10 cellular contexts compared by ENCODE assay signal in genomic region chr9:123742009-123742767, GRCh38.
DNase-seq lines count a peak whose midpoint lies in the region; ATAC-seq, FAIRE-seq and TF ChIP-seq lines count a peak whose summit lies in the region.
"Had no signal": no experiment of that assay in that cellular context is flagged by ENCODE, and none has a peak within 500 bp of the region (broad histone marks: within the 10 kb centered on the region; RNA-seq: fewer than 3 reads in every experiment).

No MANE protein-coding gene starts in this region.

- no peak for ATAC-seq in GM12878
- no peak for ATAC-seq in HG03354 (IDR thresholded peaks at IDR 0.05; ENCODE audit: poor library complexity, severe bottlenecking, unreplicated experiment)

- H3K79me2 ChIP-seq in GM12878 (ENCODE audit: control insufficient read depth, insufficient read depth, low read length): no peaks in the 10 kb centered on the region

- no peaks in the 10 kb centered on the region for H3K27me3 ChIP-seq in GM12878 (replicated peaks in 1 of 2; ENCODE audit: control insufficient read depth in 2 of 2, insufficient read depth in 2 of 2, low read length in 1 of 2)
- no peaks in the 10 kb centered on the region for H3K27me3 ChIP-seq in right atrium auricular region

- RAD21 ChIA-PET in GM12878 (lab: Charles Lee; ENCODE audit: unreplicated experiment): interaction anchor here (0.7 to 1.5 kb wide), 5 partner anchors 9 to 298 kb away, joined by 3 to 5 read pairs (median 3); no protein-coding TSS in a partner anchor

- peaks cover 4% of the 10 kb centered on the region; the same call in 1 of the 2 replicates for H3K4me1 ChIP-seq in GM12878 (ENCODE audit: control insufficient read depth, insufficient read depth, low read length)
- H3K4me1 ChIP-seq in right atrium auricular region: peaks cover 0 to 22% of the 10 kb centered on the region in 2 donors

- H3K9ac ChIP-seq in GM12878 (ENCODE audit: control insufficient read depth, insufficient read depth, low read length): no peak overlapping the region

- WGBS in GM12878 (ENCODE audit: insufficient coverage, insufficient replicate concordance, low lambda C conversion rate, missing lambda C conversion rate): 97% methylated on average over 7 of the region's 7 CpGs

- no TSS peak for BruUV-seq in GM12878 (replicated peaks; lab: Mats Ljungman, UMichigan)

- TF ChIP-seq EP300 in GM12878 (IDR thresholded peaks at IDR 0.05; ENCODE audit: borderline replicate concordance in 1 of 2, control insufficient read depth in 1 of 2, low read depth in 2 of 2, low read length in 2 of 2): no peak

- no peaks in the 10 kb centered on the region for H4K20me1 ChIP-seq in GM12878 (ENCODE audit: control insufficient read depth, insufficient read depth)

- H3K36me3 ChIP-seq in GM12878 (ENCODE audit: control insufficient read depth in 2 of 2, insufficient read depth in 2 of 2, low read length in 1 of 2) (0 out of 4 replicates have a peak, but pooled peaks cover 0 to 4% of the 10 kb centered on the region in 2 experiments), right atrium auricular region (no peaks in the 10 kb centered on the region)

- CTCF ChIA-PET in GM12878 (lab: Yijun Ruan, JAX): interaction anchor here (0.8 kb wide), 1 partner anchor 20 kb away, joined by 3 read pairs; no protein-coding TSS in a partner anchor

- H2AFZ ChIP-seq in GM12878 (ENCODE audit: control insufficient read depth, low read depth, low read length): no peak overlapping the region

- H3K9me3 ChIP-seq in GM12878 (replicated peaks; ENCODE audit: control insufficient read depth, insufficient read depth, low read length) (no peaks in the 10 kb centered on the region; the same call in 2 of the 3 replicates), right atrium auricular region (no peaks in the 10 kb centered on the region)

- TF ChIP-seq RAD21 in GM12878 (IDR thresholded peaks at IDR 0.05; ENCODE audit: insufficient read depth, low read depth, low read length): no peak

- H3K4me3 ChIP-seq in GM12878 (no peak overlapping the region), right atrium auricular region (no peak overlapping the region)

- no peak for TF ChIP-seq CTCF in GM12878 (IDR thresholded peaks at IDR 0.05 in 2 of 3, conservative IDR thresholded peaks at IDR 0.05 in 1 of 3; ENCODE audit: control insufficient read depth in 2 of 3, extremely low read depth in 1 of 3, insufficient read depth in 1 of 3, low read depth in 3 of 3, low read length in 3 of 3)
- peak in 1 of 2 donors; percentile 22 for TF ChIP-seq CTCF in right atrium auricular region (IDR thresholded peaks at IDR 0.05)

- FAIRE-seq in GM12892 (lab: Jason Lieb, UNC) (peak; percentile 46), GM12878 (lab: Jason Lieb, UNC) (peak; percentile 57)

- H3K4me2 ChIP-seq in GM12878 (ENCODE audit: control insufficient read depth, insufficient read depth): no peak overlapping the region

- intact Hi-C loops in GM12878 (cut with micrococcal nuclease; ENCODE audit: unreplicated experiment): loop anchor here (10.0 kb wide), 1 partner anchor 197 kb away; no protein-coding TSS in a partner anchor
- intact Hi-C loops in posterior cingulate gyrus (cut with DNase I): no loop called here

- in situ Hi-C loops in GM12878 (cut with MboI): no loop called here

- SMC1A ChIA-PET in GM12878 (lab: Charles Lee; ENCODE audit: uncharacterized antibody, unreplicated experiment): interaction anchor here (0.7 to 4.4 kb wide), 7 partner anchors 11 to 98 kb away, joined by 3 to 21 read pairs (median 6); no protein-coding TSS in a partner anchor

- DNase-seq in GM12892 (ENCODE audit: insufficient read length): no peak
- DNase-seq in GM12878 (ENCODE audit: low read depth, low spot score): no peak
- peak; percentile 66 for DNase-seq in right atrium auricular region (ENCODE audit: low spot score)
- peak in 9 of 10 donors; percentile 27 to 87 (median 38) for DNase-seq in posterior cingulate gyrus
- DNase-seq in activated CD4-positive, alpha-beta T cell treated with anti-CD3 and anti-CD28 coated beads for 4 hours: no peak
- DNase-seq in ureter (ENCODE audit: low spot score): no peak
- DNase-seq in NCI-H1436 (lab: John Stamatoyannopoulos, UW): no peak
- DNase-seq: activated CD4-positive, alpha-beta T cell treated with anti-CD3 and anti-CD28 coated beads, Interleukin-2, amount 10 ng/mL, durations not matched to agents 24 days and 14 days; CD4-positive, CD25-positive, alpha-beta regulatory T cell had no signal

- H3K27ac ChIP-seq in GM12878 (ENCODE audit: control insufficient read depth, insufficient read depth): no peak overlapping the region
- H3K27ac ChIP-seq in right atrium auricular region: peak overlapping the region; percentile 2 to 9

- TF ChIP-seq POLR2A in GM12892 (IDR thresholded peaks at IDR 0.05; ENCODE audit: low read depth, low read length) (no peak), GM12878 (IDR thresholded peaks at IDR 0.05; ENCODE audit: low read depth, low read length) (no peak)

- POLR2A ChIA-PET in GM12878 (lab: Charles Lee): interaction anchor here (0.6 to 1.2 kb wide), 3 partner anchors 12 to 794 kb away, joined by 3 to 4 read pairs (median 3); no protein-coding TSS in a partner anchor

TF ChIP-seq in GM12878, 131 proteins besides CTCF, POLR2A, EP300 and RAD21:
- no peak for TF ChIP-seq CBFB (IDR thresholded peaks at IDR 0.05; ENCODE audit: low read depth)
- TF ChIP-seq FOXM1 (IDR thresholded peaks at IDR 0.05; ENCODE audit: low read depth, low read length): no peak

Comparison
In these comparisons a context has a peak if more than half of its experiments do, and no peak if none do; other contexts are left out.
1. DNase-seq: peak in right atrium auricular region (single experiment) and posterior cingulate gyrus (9 of 10); none in GM12892 (single experiment), GM12878 (single experiment), activated CD4-positive, alpha-beta T cell treated with anti-CD3 and anti-CD28 coated beads for 4 hours (0 of 2), ureter (single experiment) and NCI-H1436 (single experiment).